35 cellular contexts compared by ENCODE assay signal in the genomic region with DNA sequence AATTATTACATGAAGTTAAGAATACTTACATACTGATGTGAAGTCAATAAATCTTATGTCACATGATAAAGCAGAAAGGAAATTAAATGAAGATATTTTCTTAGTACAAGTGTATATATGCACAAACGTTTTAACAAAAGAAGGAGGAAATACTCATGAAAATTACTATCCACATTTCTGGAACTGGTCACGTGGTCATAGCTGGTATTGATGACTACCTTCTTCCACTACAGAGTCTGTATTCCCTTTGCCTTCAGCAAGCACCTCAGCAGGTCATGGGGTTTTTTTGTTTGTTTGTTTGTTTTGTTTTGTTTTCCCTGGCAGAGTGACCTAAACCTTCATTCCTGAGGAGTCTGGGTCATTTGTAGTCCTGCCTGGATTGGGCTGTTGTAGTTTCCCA.
"Had no signal": no experiment of that assay in that cellular context is flagged by ENCODE, and none has a peak within 500 bp of the region (broad histone marks: within the 10 kb centered on the region; RNA-seq: fewer than 3 reads in every experiment).

No MANE protein-coding gene starts in this region.

- H3K27me3 ChIP-seq: MG63 had no signal

- H3K4me3 ChIP-seq: MG63 had no signal

- H3K9me3 ChIP-seq: MG63 had no signal

- DNase-seq: MG63, MM.1S, MV-4-11, NCI-H1048, NCI-H1092, NCI-H1092 treated with DMSO at 0.1 percent for 48 hours, NCI-H1105, NCI-H1105 treated with DMSO at 0.1 percent for 48 hours, NCI-H1417, NCI-H1417 treated with DMSO at 0.1 percent for 48 hours, NCI-H1436, NCI-H1436 treated with DMSO at 0.1 percent for 48 hours, NCI-H146, NCI-H1694, NCI-H1694 treated with DMSO at 0.1 percent for 48 hours, NCI-H187, NCI-H187 treated with DMSO at 0.1 percent for 48 hours, NCI-H1930, NCI-H2029, NCI-H2029 treated with DMSO at 0.1 percent for 48 hours, NCI-H2081, NCI-H2081 treated with DMSO at 0.1 percent for 48 hours, NCI-H2107, NCI-H2171, NCI-H2171 treated with DMSO at 0.1 percent for 48 hours, NCI-H2227 treated with DMSO at 0.1 percent for 48 hours, NCI-H226, NCI-H345, NCI-H446, NCI-H446 treated with DMSO at 0.1 percent for 48 hours, NCI-H510A, NCI-H510A treated with DMSO at 0.1 percent for 48 hours, NCI-H524, NCI-H524 treated with DMSO at 0.1 percent for 48 hours, NCI-H526 had no signal

- H3K36me3 ChIP-seq: MG63 had no signal
